In genomic region chr17:40915199-40915661, GRCh38 we compare ENCODE assay signal across 11 cellular contexts. TPM values are rescaled to one million over a fixed set of nuclear protein-coding genes. Genes with fewer than 3 reads are reported as not detected.
DNase-seq lines count a peak whose midpoint lies in the region; ATAC-seq and TF ChIP-seq lines count a peak whose summit lies in the region.
"Had no signal": no experiment of that assay in that cellular context is flagged by ENCODE, and none has a peak within 500 bp of the region (broad histone marks: within the 10 kb centered on the region; RNA-seq: fewer than 3 reads in every experiment).

No MANE protein-coding gene starts in this region.

- H3K9me3 ChIP-seq in AG04450 (ENCODE audit: control insufficient read depth, insufficient read depth, low read length) = no peaks in the 10 kb centered on the region
- no peaks in the 10 kb centered on the region for H3K9me3 ChIP-seq in SJSA1 (replicated peaks)
- no peaks in the 10 kb centered on the region for H3K9me3 ChIP-seq in right atrium auricular region
- H3K9me3 ChIP-seq: testis had no signal

- H3K4me3 ChIP-seq in AG04450 (ENCODE audit: low read depth, low read length) (no peak overlapping the region), SJSA1 (no peak overlapping the region), right atrium auricular region (no peak overlapping the region)
- H3K4me3 ChIP-seq: testis had no signal

- no peak overlapping the region for H3K27ac Mint-ChIP-seq in naive thymus-derived CD8-positive, alpha-beta T cell

- H3K9me3 Mint-ChIP-seq in naive thymus-derived CD8-positive, alpha-beta T cell = no peaks in the 10 kb centered on the region

- no peak overlapping the region for H3K4me3 Mint-ChIP-seq in naive thymus-derived CD8-positive, alpha-beta T cell

- POLR2A ChIA-PET in AG04450 (lab: Yijun Ruan, JAX) = interaction anchor here (0.6 to 1.6 kb wide), 2 partner anchors 37 to 730 kb away, joined by 4 to 5 read pairs; no protein-coding TSS in a partner anchor
- POLR2A ChIA-PET in naive thymus-derived CD8-positive, alpha-beta T cell (lab: Charles Lee) = no interaction called here

- H3K4me1 ChIP-seq in SJSA1 (replicated peaks) (peaks cover 29% of the 10 kb centered on the region), right atrium auricular region (no peaks in the 10 kb centered on the region)
- H3K4me1 ChIP-seq: testis had no signal

- CTCF ChIA-PET in AG04450 (lab: Charles Lee) = interaction anchor here (0.9 to 3.7 kb wide), 6 partner anchors 59 to 750 kb away, joined by 3 to 27 read pairs (median 6); no protein-coding TSS in a partner anchor

- ATAC-seq in GM18505 (IDR thresholded peaks at IDR 0.05; ENCODE audit: unreplicated experiment) (no peak), GM19463 (IDR thresholded peaks at IDR 0.05; ENCODE audit: unreplicated experiment) (no peak)
- no peak for ATAC-seq in naive thymus-derived CD8-positive, alpha-beta T cell

- DNase-seq in AG04450 (ENCODE audit: low read depth, low spot score) = peak; percentile 87
- peak; percentile 65 for DNase-seq in H4 (ENCODE audit: low spot score)
- peak in 1 of 2 experiments; percentile 78 for DNase-seq in SJSA1 (ENCODE audit: low read depth in 1 of 2, low spot score in 2 of 2)
- DNase-seq in hepatic stellate cell (ENCODE audit: low spot score) = peak; percentile 73
- no peak for DNase-seq in naive thymus-derived CD8-positive, alpha-beta T cell
- no peak for DNase-seq in right atrium auricular region (ENCODE audit: low spot score)
- DNase-seq: retina, testis had no signal

- H3K36me3 Mint-ChIP-seq in naive thymus-derived CD8-positive, alpha-beta T cell = no peaks in the 10 kb centered on the region

- TF ChIP-seq POLR2A in GM18505 (IDR thresholded peaks at IDR 0.05; ENCODE audit: borderline replicate concordance, extremely low read depth, insufficient read depth, insufficient read length) = no peak

- peaks cover 0 to 13% (median 0%) of the 10 kb centered on the region in 5 donors for H3K27me3 Mint-ChIP-seq in naive thymus-derived CD8-positive, alpha-beta T cell

- H3K27ac ChIP-seq in AG04450 (ENCODE audit: low read depth, low read length) (no peak overlapping the region), SJSA1 (peak overlapping the region; percentile 94), right atrium auricular region (no peak overlapping the region)
- H3K27ac ChIP-seq: testis had no signal

- no peak for TF ChIP-seq CTCF in AG04450 (IDR thresholded peaks at IDR 0.05; ENCODE audit: low read depth, low read length)
- TF ChIP-seq CTCF in right atrium auricular region (IDR thresholded peaks at IDR 0.05) = no peak

- peaks cover 0 to 2% (median 0%) of the 10 kb centered on the region in 4 donors for H3K4me1 Mint-ChIP-seq in naive thymus-derived CD8-positive, alpha-beta T cell

- H3K27me3 ChIP-seq in AG04450 (ENCODE audit: control insufficient read depth, insufficient read depth, low read length) = no peaks in the 10 kb centered on the region
- no peaks in the 10 kb centered on the region for H3K27me3 ChIP-seq in SJSA1 (replicated peaks)
- no peaks in the 10 kb centered on the region for H3K27me3 ChIP-seq in right atrium auricular region
- H3K27me3 ChIP-seq: testis had no signal

- H3K36me3 ChIP-seq in SJSA1 (no peaks in the 10 kb centered on the region), right atrium auricular region (no peaks in the 10 kb centered on the region)

RNA-seq across cellular contexts. Expression of gene KRT23, which starts 22.2 kb away (rescaled TPM):
- 0.06 TPM in 1 of 2 replicates, not detected in the other for polyA plus RNA-seq in AG04450 (2011; rRNA removed)
- 0.14 TPM in 1 of 2 replicates, not detected in the other for polyA minus RNA-seq in AG04450 (2011; rRNA and poly(A)+ RNA removed)
- not detected in 2 replicates for total RNA-seq in H4 (2014; rRNA removed; shearing (Covaris generic))
- not detected in 2 replicates for total RNA-seq in SJSA1 (2014; rRNA removed; shearing (Covaris generic))
- total RNA-seq in naive thymus-derived CD8-positive, alpha-beta T cell = not detected
- polyA plus RNA-seq in naive thymus-derived CD8-positive, alpha-beta T cell = not detected
- not detected for total RNA-seq in right atrium auricular region
- total RNA-seq: glomerular endothelial cell had no signal

RNA-seq across cellular contexts. Expression of gene KRT20, which starts 30.2 kb away (rescaled TPM):
- polyA plus RNA-seq in AG04450 (2011; rRNA removed) = not detected in 2 replicates
- polyA minus RNA-seq in AG04450 (2011; rRNA and poly(A)+ RNA removed) = not detected in 2 replicates
- not detected in 2 replicates for total RNA-seq in H4 (2014; rRNA removed; shearing (Covaris generic))
- not detected in 2 replicates for total RNA-seq in SJSA1 (2014; rRNA removed; shearing (Covaris generic))
- total RNA-seq in naive thymus-derived CD8-positive, alpha-beta T cell = not detected
- polyA plus RNA-seq in naive thymus-derived CD8-positive, alpha-beta T cell = not detected
- not detected for total RNA-seq in right atrium auricular region
- total RNA-seq: glomerular endothelial cell, testis had no signal

RNA-seq across cellular contexts. Expression of gene KRT12, which starts 48.2 kb away (rescaled TPM):
- polyA plus RNA-seq in AG04450 (2011; rRNA removed) = not detected in 2 replicates
- not detected in 2 replicates for polyA minus RNA-seq in AG04450 (2011; rRNA and poly(A)+ RNA removed)
- not detected in 2 replicates for total RNA-seq in H4 (2014; rRNA removed; shearing (Covaris generic))
- not detected in 2 replicates for total RNA-seq in SJSA1 (2014; rRNA removed; shearing (Covaris generic))
- not detected for total RNA-seq in naive thymus-derived CD8-positive, alpha-beta T cell
- polyA plus RNA-seq in naive thymus-derived CD8-positive, alpha-beta T cell = not detected
- total RNA-seq in right atrium auricular region = not detected
- total RNA-seq: glomerular endothelial cell had no signal

RNA-seq across cellular contexts. Expression of gene KRT39, which starts 51.5 kb away (rescaled TPM):
- 0.11 TPM in 1 of 2 replicates, not detected in the other for polyA plus RNA-seq in AG04450 (2011; rRNA removed)
- polyA minus RNA-seq in AG04450 (2011; rRNA and poly(A)+ RNA removed) = not detected in 2 replicates
- 0.18 TPM in 1 of 2 replicates, not detected in the other for total RNA-seq in H4 (2014; rRNA removed; shearing (Covaris generic))
- total RNA-seq in SJSA1 (2014; rRNA removed; shearing (Covaris generic)) = not detected in 2 replicates
- not detected for total RNA-seq in naive thymus-derived CD8-positive, alpha-beta T cell
- not detected for polyA plus RNA-seq in naive thymus-derived CD8-positive, alpha-beta T cell
- not detected for total RNA-seq in right atrium auricular region
- total RNA-seq: glomerular endothelial cell, testis had no signal

Comparison
In these comparisons a context has a peak if more than half of its experiments do, and no peak if none do; other contexts are left out.
1. DNase-seq: peak in AG04450 (single experiment), H4 (single experiment) and hepatic stellate cell (single experiment); none in naive thymus-derived CD8-positive, alpha-beta T cell (0 of 10) and right atrium auricular region (single experiment).